23 cellular contexts compared by ENCODE assay signal in genomic region chr4:150149381-150149780, GRCh38.
DNase-seq lines count a peak whose midpoint lies in the region; ATAC-seq and TF ChIP-seq lines count a peak whose summit lies in the region.
"Had no signal": no experiment of that assay in that cellular context is flagged by ENCODE, and none has a peak within 500 bp of the region (broad histone marks: within the 10 kb centered on the region; RNA-seq: fewer than 3 reads in every experiment).

No MANE protein-coding gene starts in this region.

- peaks cover 0 to 8% (median 5%) of the 10 kb centered on the region in 5 experiments for H3K9me3 Mint-ChIP-seq in brain
- H3K9me3 Mint-ChIP-seq: activated CD4-positive, alpha-beta memory T cell treated with anti-CD3 and anti-CD28 coated beads for 36 hours; naive thymus-derived CD4-positive, alpha-beta T cell; T-cell had no signal

- H3K27ac ChIP-seq in right atrium auricular region (no peak overlapping the region), aorta (ENCODE audit: low read depth in 1 of 2, low read length in 2 of 2) (no peak overlapping the region), coronary artery (no peak overlapping the region)
- H3K27ac ChIP-seq: brain microvascular endothelial cell, epithelial cell of prostate, HL-60, prostate gland, tibial artery had no signal

- peaks cover 81% of the 10 kb centered on the region for H3K4me1 Mint-ChIP-seq in brain
- H3K4me1 Mint-ChIP-seq: IgD-negative memory B cell; naive thymus-derived CD4-positive, alpha-beta T cell; T-cell had no signal

- peaks cover 21% of the 10 kb centered on the region for H3K36me3 Mint-ChIP-seq in brain
- H3K36me3 Mint-ChIP-seq: activated CD4-positive, alpha-beta memory T cell treated with anti-CD3 and anti-CD28 coated beads for 36 hours; CD4-positive, CD25-positive, alpha-beta regulatory T cell; IgD-negative memory B cell; naive thymus-derived CD4-positive, alpha-beta T cell; T-cell had no signal

- intact Hi-C loops in Right ventricle myocardium superior (cut with DNase I) (no loop called here), aorta (cut with DNase I) (no loop called here)

- H3K27me3 Mint-ChIP-seq in brain, result no peaks in the 10 kb centered on the region
- H3K27me3 Mint-ChIP-seq: IgD-negative memory B cell had no signal

- 8 to 12% methylated on average over 1 of the region's 1 CpG for WGBS in aorta, 2 donors

- H3K4me3 ChIP-seq in right atrium auricular region (no peak overlapping the region), aorta (ENCODE audit: low read length in 2 of 2) (no peak overlapping the region), coronary artery (no peak overlapping the region)
- H3K4me3 ChIP-seq: lung, prostate gland, tibial artery had no signal

- peak overlapping the region in 4 of 5 experiments; percentile 4 to 66 (median 12) for H3K4me3 Mint-ChIP-seq in brain
- H3K4me3 Mint-ChIP-seq: activated CD4-positive, alpha-beta memory T cell treated with anti-CD3 and anti-CD28 coated beads for 36 hours; CD4-positive, CD25-positive, alpha-beta regulatory T cell; IgD-negative memory B cell; naive thymus-derived CD4-positive, alpha-beta T cell; T-cell had no signal

- H3K27me3 ChIP-seq in right atrium auricular region (no peaks in the 10 kb centered on the region), aorta (ENCODE audit: control insufficient read depth in 1 of 2, insufficient read depth in 2 of 2, low read length in 1 of 2) (no peaks in the 10 kb centered on the region)
- H3K27me3 ChIP-seq: brain microvascular endothelial cell, tibial artery had no signal

- peak; percentile 62 for ATAC-seq in Right ventricle myocardium superior (ENCODE audit: poor library complexity)
- peak; percentile 64 for ATAC-seq in aorta (ENCODE audit: low FRiP score)
- ATAC-seq in GM19351 (IDR thresholded peaks at IDR 0.05; ENCODE audit: unreplicated experiment), result no peak
- ATAC-seq: naive thymus-derived CD4-positive, alpha-beta T cell; T-cell had no signal

- DNase-seq in Right ventricle myocardium superior, result no peak
- no peak for DNase-seq in right atrium auricular region (ENCODE audit: low spot score)
- peak; percentile 31 for DNase-seq in iris pigment epithelial cell (ENCODE audit: low read depth)
- DNase-seq in aorta, result no peak
- no peak for DNase-seq in coronary artery (ENCODE audit: low spot score)
- no peak for DNase-seq in Kasumi-1 (lab: John Stamatoyannopoulos, UW)
- DNase-seq: activated CD4-positive, alpha-beta memory T cell treated with anti-CD3 and anti-CD28 coated beads for 36 hours; activated naive CD4-positive, alpha-beta T cell treated with Interleukin-2 at 50 U/mL for 16 hours; brain microvascular endothelial cell; CD4-positive, CD25-positive, alpha-beta regulatory T cell; DMS153; naive thymus-derived CD4-positive, alpha-beta T cell; NCI-H187 treated with DMSO at 0.1 percent for 48 hours; stimulated activated CD4-positive, alpha-beta T cell treated with anti-CD3 and anti-CD28 coated beads, Interleukin-12 subunit alpha, Interleukin-12 subunit beta, amount 100 ng/mL, for 4 hours; T-cell; tibial artery had no signal

- H3K36me3 ChIP-seq in right atrium auricular region (no peaks in the 10 kb centered on the region), aorta (ENCODE audit: control insufficient read depth in 1 of 2, insufficient read depth in 2 of 2, low read length in 1 of 2) (no peaks in the 10 kb centered on the region)
- H3K36me3 ChIP-seq: brain microvascular endothelial cell, prostate gland, tibial artery had no signal

- H3K9me3 ChIP-seq in right atrium auricular region, result no peaks in the 10 kb centered on the region
- no peaks in the 10 kb centered on the region for H3K9me3 ChIP-seq in aorta (ENCODE audit: control insufficient read depth, low read length)
- H3K9me3 ChIP-seq: prostate gland, tibial artery had no signal

- TF ChIP-seq CTCF in right atrium auricular region (IDR thresholded peaks at IDR 0.05), result no peak
- TF ChIP-seq CTCF in brain (conservative IDR thresholded peaks at IDR 0.05), result no peak
- TF ChIP-seq CTCF in coronary artery (IDR thresholded peaks at IDR 0.05), result no peak

- peaks cover 0 to 25% of the 10 kb centered on the region in 2 donors for H3K4me1 ChIP-seq in right atrium auricular region
- H3K4me1 ChIP-seq in aorta (ENCODE audit: control insufficient read depth in 1 of 2, insufficient read depth in 2 of 2, low read length in 2 of 2), result peaks cover 4 to 5% of the 10 kb centered on the region in 2 donors
- H3K4me1 ChIP-seq: prostate gland had no signal

- H3K27ac Mint-ChIP-seq in brain, result peak overlapping the region; percentile 1 to 88 (median 86)
- H3K27ac Mint-ChIP-seq: activated CD4-positive, alpha-beta memory T cell treated with anti-CD3 and anti-CD28 coated beads for 36 hours; CD4-positive, CD25-positive, alpha-beta regulatory T cell; IgD-negative memory B cell; naive thymus-derived CD4-positive, alpha-beta T cell; T-cell had no signal
